21 cellular contexts compared by ENCODE assay signal in genomic region chr2:23629417-23630110, GRCh38.
"Had no signal": no experiment of that assay in that cellular context is flagged by ENCODE, and none has a peak within 500 bp of the region (broad histone marks: within the 10 kb centered on the region; RNA-seq: fewer than 3 reads in every experiment).

No MANE protein-coding gene starts in this region.

- H3K27ac ChIP-seq: adrenal gland, foreskin keratinocyte, left lung, psoas muscle, stomach, testis, upper lobe of left lung had no signal

- H3K4me3 ChIP-seq: adrenal gland, left lung, mucosa of descending colon, psoas muscle, stomach, testis, upper lobe of left lung had no signal

- H3K9me3 ChIP-seq: adrenal gland, mucosa of descending colon, psoas muscle, testis had no signal

- H3K36me3 ChIP-seq: adrenal gland, left lung, stomach, upper lobe of left lung had no signal

- H3K27ac Mint-ChIP-seq: activated CD4-positive, alpha-beta T cell treated with anti-CD3 and anti-CD28 coated beads, Interleukin-2, amount 10 ng/mL, durations not matched to agents 7 days and 5 days; T-helper 1 cell treated with Interleukin-12 subunit alpha and Interleukin-12 subunit beta and Interleukin-4 antibody, amounts not matched to agents 30 μg/mL and 1 μg/mL, for 36 hours had no signal

- H3K4me1 ChIP-seq: adrenal gland, foreskin keratinocyte, left lung, psoas muscle, stomach, testis, upper lobe of left lung had no signal

- H3K27me3 ChIP-seq: adrenal gland, foreskin keratinocyte, left lung, stomach, testis, upper lobe of left lung had no signal

- DNase-seq: activated CD4-positive, alpha-beta T cell treated with anti-CD3 and anti-CD28 coated beads, Interleukin-2, amount 10 ng/mL, durations not matched to agents 7 days and 5 days; activated CD8-positive, alpha-beta memory T cell treated with anti-CD3 and anti-CD28 coated beads, Interleukin-2, amount 50 U/mL, for 4 hours; activated effector memory CD4-positive, alpha-beta T cell treated with Interleukin-2 at 50 U/mL for 16 hours; activated naive CD4-positive, alpha-beta T cell treated with anti-CD3 and anti-CD28 coated beads, Interleukin-2, amount 50 U/mL, for 16 hours; activated T-cell treated with anti-CD3 and anti-CD28 coated beads, Interleukin-2, amount 50 U/mL, for 48 hours; adrenal gland; cerebellar nuclear complex; effector memory CD4-positive, alpha-beta T cell; foreskin keratinocyte; hypothalamus; mucosa of descending colon; naive B cell; right cardiac atrium; small intestine; stimulated activated CD4-positive, alpha-beta T cell treated with anti-CD3 and anti-CD28 coated beads, Interleukin-4, amount 100 ng/mL, for 1 hour; stomach; testis; upper lobe of left lung had no signal

- H3K4me3 Mint-ChIP-seq: activated CD4-positive, alpha-beta T cell treated with anti-CD3 and anti-CD28 coated beads, Interleukin-2, amount 10 ng/mL, durations not matched to agents 7 days and 5 days; naive B cell; T-helper 1 cell treated with Interleukin-12 subunit alpha and Interleukin-12 subunit beta and Interleukin-4 antibody, amounts not matched to agents 30 μg/mL and 1 μg/mL, for 36 hours had no signal

- H3K27me3 Mint-ChIP-seq: activated CD4-positive, alpha-beta T cell treated with anti-CD3 and anti-CD28 coated beads, Interleukin-2, amount 10 ng/mL, durations not matched to agents 7 days and 5 days had no signal

- H3K4me1 Mint-ChIP-seq: activated CD4-positive, alpha-beta T cell treated with anti-CD3 and anti-CD28 coated beads, Interleukin-2, amount 10 ng/mL, durations not matched to agents 7 days and 5 days; naive B cell had no signal
